ENCODE assay signal across 11 cellular contexts in the genomic region with DNA sequence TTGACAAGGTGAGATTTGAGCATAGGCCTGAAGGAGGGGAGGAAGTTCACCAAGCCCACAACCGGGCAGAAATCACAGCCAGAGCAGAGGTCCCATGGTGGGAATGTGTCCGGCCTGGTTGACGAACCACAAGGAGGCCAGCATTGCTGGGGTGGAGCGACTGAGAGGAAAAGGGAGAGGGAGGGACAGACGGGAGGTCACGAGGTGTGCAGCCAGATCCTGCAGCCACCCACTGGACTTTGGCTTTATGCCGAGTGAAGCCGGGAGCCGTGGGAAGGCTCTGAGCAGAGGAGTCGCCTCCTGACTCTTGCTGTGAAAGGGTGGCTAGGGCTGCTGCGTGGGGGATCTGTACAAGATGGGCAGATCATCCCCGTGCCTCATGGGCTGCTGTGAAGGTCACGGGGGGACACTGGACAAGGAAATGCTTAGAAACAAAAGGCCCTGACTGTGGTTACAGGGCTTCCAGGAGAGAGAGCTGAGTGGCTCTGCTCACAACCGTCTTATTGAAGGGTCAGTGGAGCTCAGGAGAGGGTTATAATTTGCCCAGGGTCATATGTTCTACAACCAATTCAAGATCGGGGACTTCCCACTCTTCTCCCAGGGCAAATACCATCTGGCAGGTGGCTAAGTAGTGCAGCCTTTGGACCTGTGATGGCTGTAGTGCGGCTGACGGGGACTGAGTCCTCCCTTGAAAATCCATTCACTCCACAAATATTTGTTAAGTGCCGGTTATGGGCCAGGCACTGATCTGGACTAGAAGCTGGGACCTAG. TPM values are rescaled to one million over a fixed set of nuclear protein-coding genes. Genes with fewer than 3 reads are reported as not detected.
A peak's percentile ranks its signal among the peaks of the same experiment; 100 is the strongest.
DNase-seq lines count a peak whose midpoint lies in the region; ATAC-seq and TF ChIP-seq lines count a peak whose summit lies in the region.
"Had no signal": no experiment of that assay in that cellular context is flagged by ENCODE, and none has a peak within 500 bp of the region (broad histone marks: within the 10 kb centered on the region; RNA-seq: fewer than 3 reads in every experiment).

No MANE protein-coding gene starts in this region.

- peak overlapping the region; percentile 46 for H2AFZ ChIP-seq in fibroblast of lung (ENCODE audit: low read length)

- H3K4me1 ChIP-seq in fibroblast of lung (ENCODE audit: control insufficient read depth, extremely low read depth, insufficient read depth, low read length) (peaks cover 2% of the 10 kb centered on the region), stomach (peaks cover 6 to 12% (median 10%) of the 10 kb centered on the region in 4 donors), SJCRH30 (no peaks in the 10 kb centered on the region)

- TF ChIP-seq CTCF in fibroblast of lung (conservative IDR thresholded peaks at IDR 0.05 in 1 of 2, IDR thresholded peaks at IDR 0.05 in 1 of 2; ENCODE audit: low read depth in 1 of 2, low read length in 2 of 2) (no peak), stomach (IDR thresholded peaks at IDR 0.05) (no peak)

- no peak for TF ChIP-seq EP300 in stomach (IDR thresholded peaks at IDR 0.05)

- H3K9me3 ChIP-seq in fibroblast of lung (ENCODE audit: control insufficient read depth, insufficient read depth, low read depth, low read length) (no peaks in the 10 kb centered on the region), stomach (no peaks in the 10 kb centered on the region), SJCRH30 (replicated peaks) (no peaks in the 10 kb centered on the region)

- H3K4me3 ChIP-seq in fibroblast of lung (replicated peaks in 1 of 4; ENCODE audit: control extremely low read depth in 1 of 4, insufficient read depth in 1 of 4, low read depth in 3 of 4, low read length in 4 of 4) (no peak overlapping the region), stomach (no peak overlapping the region), SJCRH30 (no peak overlapping the region)

- DNase-seq in fibroblast of lung (ENCODE audit: low read depth in 2 of 2): no peak
- peak; percentile 58 for DNase-seq in medulla oblongata (ENCODE audit: extremely low spot score)
- DNase-seq in stomach: peak; percentile 82
- DNase-seq in SJCRH30: no peak
- DNase-seq in activated effector memory CD4-positive, alpha-beta T cell treated with anti-CD3 and anti-CD28 coated beads, Interleukin-2, amount 50 U/mL, for 16 hours: no peak
- DNase-seq: DND-41, T-helper 2 cell had no signal

- H3K9ac ChIP-seq in fibroblast of lung (ENCODE audit: insufficient read depth, low read length): no peak overlapping the region

- H3K36me3 ChIP-seq in fibroblast of lung (ENCODE audit: control insufficient read depth, insufficient read depth, low read length): no peaks in the 10 kb centered on the region
- H3K36me3 ChIP-seq in stomach: no peaks in the 10 kb centered on the region
- no peaks in the 10 kb centered on the region for H3K36me3 ChIP-seq in SJCRH30

- H3K27me3 ChIP-seq in fibroblast of lung (ENCODE audit: control insufficient read depth, insufficient read depth, low read length) (no peaks in the 10 kb centered on the region), stomach (no peaks in the 10 kb centered on the region), SJCRH30 (no peaks in the 10 kb centered on the region)

- intact Hi-C loops in stomach (cut with DNase I; ENCODE audit: low total_unique reads): loop anchor here (10.0 kb wide), 1 partner anchor 163 kb away; no protein-coding TSS in a partner anchor

- no peak overlapping the region for H3K27ac ChIP-seq in fibroblast of lung (ENCODE audit: insufficient read depth, low read length)
- H3K27ac ChIP-seq in stomach: peak overlapping the region; percentile 19 to 50 (median 25)
- no peak overlapping the region for H3K27ac ChIP-seq in SJCRH30
- H3K27ac ChIP-seq: epithelial cell of prostate had no signal

- no peak for TF ChIP-seq POLR2A in stomach (IDR thresholded peaks at IDR 0.05)

- 16 to 40% (median 31%) methylated on average over 18 of the region's 18 CpGs for WGBS in stomach, 5 donors

- ATAC-seq in HG03460 (IDR thresholded peaks at IDR 0.05; ENCODE audit: unreplicated experiment) (no peak), HG03108 (IDR thresholded peaks at IDR 0.05; ENCODE audit: unreplicated experiment) (no peak)

- H3K79me2 ChIP-seq in fibroblast of lung (ENCODE audit: control insufficient read depth, insufficient read depth, low read length): no peaks in the 10 kb centered on the region

- H3K4me2 ChIP-seq in fibroblast of lung (ENCODE audit: extremely low read depth, insufficient read depth, low read length): no peak overlapping the region

- H4K20me1 ChIP-seq in fibroblast of lung (ENCODE audit: control insufficient read depth, extremely low read depth, insufficient read depth, low read length): no peaks in the 10 kb centered on the region

TF ChIP-seq in PFSK-1, 5 proteins besides CTCF, POLR2A, EP300 and RAD21:
- TF ChIP-seq SIN3A (IDR thresholded peaks at IDR 0.05; ENCODE audit: borderline replicate concordance, insufficient read depth, low read length): no peak
- peak; percentile 49; the same call in 1 of the 2 replicates for TF ChIP-seq POLR2AphosphoS5 (IDR thresholded peaks at IDR 0.05; ENCODE audit: low read depth, low read length)
- no peak for TF ChIP-seq REST (IDR thresholded peaks at IDR 0.05; ENCODE audit: insufficient read depth in 1 of 2, low read depth in 2 of 2, low read length in 2 of 2)
- TF ChIP-seq TAF1 (IDR thresholded peaks at IDR 0.05; ENCODE audit: borderline replicate concordance, insufficient read depth, low read length): no peak

RNA-seq across cellular contexts. Expression of gene CD74, which starts 15.6 kb away (rescaled TPM):
- polyA plus RNA-seq in PFSK-1 (2012; ENCODE audit: insufficient read length, low read depth): 0.34 TPM
- total RNA-seq in fibroblast of lung: 3.9 and 5.9 TPM in 2 replicates
- polyA plus RNA-seq in fibroblast of lung: 1.3 and 1.8 TPM in 2 replicates
- polyA plus RNA-seq in fibroblast of lung (2012): 2.0 and 2.7 TPM in 2 replicates
- 2.0 TPM in 1 of 2 replicates, not detected in the other for polyA minus RNA-seq in fibroblast of lung (ENCODE audit: low replicate concordance)
- 1,000 to 10,000 TPM in 1 of 5 donors, 100 to 1,000 TPM in 4; 102 to 1,185 (median 324) TPM for total RNA-seq in stomach
- polyA plus RNA-seq in stomach: 100 to 1,000 TPM; 177 to 883 (median 268) TPM
- total RNA-seq in SJCRH30 (2014; rRNA removed; shearing (Covaris generic)): 0.12 TPM in 1 of 2 replicates, not detected in the other

RNA-seq across cellular contexts. Expression of gene RPS14, which starts 21.2 kb away (rescaled TPM):
- polyA plus RNA-seq in PFSK-1 (2012; ENCODE audit: insufficient read length, low read depth): 3,021 TPM
- total RNA-seq in fibroblast of lung (1,962 and 4,466 TPM in 2 replicates), stomach (1,000 to 10,000 TPM in 4 of 5 donors, 100 to 1,000 TPM in 1; 899 to 3,971 (median 1,858) TPM)
- polyA plus RNA-seq in fibroblast of lung (5,623 and 6,025 TPM in 2 replicates), stomach (1,000 to 10,000 TPM; 4,327 to 6,427 (median 4,820) TPM)
- 3,434 and 3,467 TPM in 2 replicates for polyA plus RNA-seq in fibroblast of lung (2012)
- polyA minus RNA-seq in fibroblast of lung (ENCODE audit: low replicate concordance): 1,117 and 1,370 TPM in 2 replicates
- total RNA-seq in SJCRH30 (2014; rRNA removed; shearing (Covaris generic)): 3,118 and 3,506 TPM in 2 replicates

Comparison
In these comparisons a context has a peak if more than half of its experiments do, and no peak if none do; other contexts are left out.
1. DNase-seq: peak in medulla oblongata (single experiment) and stomach (single experiment); none in fibroblast of lung (0 of 2), SJCRH30 (0 of 2) and activated effector memory CD4-positive, alpha-beta T cell treated with anti-CD3 and anti-CD28 coated beads, Interleukin-2, amount 50 U/mL, for 16 hours (single experiment).
2. H3K27ac ChIP-seq: peak in stomach (5 of 5); none in fibroblast of lung (single experiment) and SJCRH30 (single experiment).
3. RNA of gene CD74, which starts 15.6 kb away (total RNA-seq): 102 to 1,185 TPM in stomach; 3.9 to 5.9 TPM in fibroblast of lung and 0.12 TPM in SJCRH30; every median in the first group is over 10 times any median in the second.